ENCODE assay signal across 8 cellular contexts in genomic region chr1:145957443-145958319, GRCh38. TPM values are rescaled to one million over a fixed set of nuclear protein-coding genes. Genes with fewer than 3 reads are reported as not detected.
A peak's percentile ranks its signal among the peaks of the same experiment; 100 is the strongest.
DNase-seq lines count a peak whose midpoint lies in the region; ATAC-seq and TF ChIP-seq lines count a peak whose summit lies in the region.

Gene LIX1L (minus strand): TSS chr1:145958017. CDS start chr1:145957927, 90 bp downstream.

- TF ChIP-seq CTCF in uterus (IDR thresholded peaks at IDR 0.05), result no peak

- intact Hi-C loops in T-helper 2 cell treated with Interferon-gamma antibody and Interleukin-4, amounts not matched to agents 100 ng/mL and 5 ng/mL, for 36 hours (cut with micrococcal nuclease), result loop anchor here (1.0 to 2.0 kb wide), 7 partner anchors 22 to 98 kb away; partner anchors contain the start of genes ANKRD35, PEX11B, PIAS3 and RBM8A
- intact Hi-C loops in right cardiac atrium (cut with DNase I) (no loop called here), uterus (cut with DNase I; ENCODE audit: low total_unique reads) (no loop called here)

- no peaks in the 10 kb centered on the region for H3K9me3 ChIP-seq in right cardiac atrium (ENCODE audit: control insufficient read depth, low read length)
- H3K9me3 ChIP-seq in uterus, result no peaks in the 10 kb centered on the region

- peak within 1 kb of the TSS; percentile 86 for H3K4me3 ChIP-seq in right cardiac atrium (ENCODE audit: low read length)
- H3K4me3 ChIP-seq in uterus, result peak within 1 kb of the TSS; percentile 69 to 83

- ATAC-seq in GM18499 (IDR thresholded peaks at IDR 0.05; ENCODE audit: insufficient read depth, unreplicated experiment) (peak; percentile 66), HG02943 (IDR thresholded peaks at IDR 0.05; ENCODE audit: low read depth, unreplicated experiment) (peak; percentile 95), right cardiac atrium (peak; percentile 85 to 93)

- no peaks in the 10 kb centered on the region for H3K36me3 ChIP-seq in uterus

- WGBS in right cardiac atrium, result under 1% methylated on average over 60 of the region's 60 CpGs

- H3K27me3 ChIP-seq in right cardiac atrium (ENCODE audit: control insufficient read depth, insufficient read depth) (no peaks in the 10 kb centered on the region), uterus (no peaks in the 10 kb centered on the region)

- peak; percentile 98 for DNase-seq in NCI-H187 treated with DMSO at 0.1 percent for 48 hours (lab: John Stamatoyannopoulos, UW)
- DNase-seq in anterior cingulate cortex (lab: John Stamatoyannopoulos, UW), result peak; percentile 62 to 98 (median 96)
- DNase-seq in right cardiac atrium, result peak; percentile 97 to 98 (median 98)
- DNase-seq in pulmonary artery endothelial cell (ENCODE audit: low read depth, low spot score), result peak; percentile 90
- DNase-seq in uterus, result peak; percentile 96 to 97

- H3K4me1 ChIP-seq in right cardiac atrium (ENCODE audit: control insufficient read depth, insufficient read depth, low read length) (peaks cover 4% of the 10 kb centered on the region), uterus (no peaks in the 10 kb centered on the region)

- TF ChIP-seq POLR2A in uterus (IDR thresholded peaks at IDR 0.05), result peak; percentile 89 to 98

- peak within 1 kb of the TSS; percentile 99 for H3K27ac ChIP-seq in right cardiac atrium (ENCODE audit: low read length)
- peak within 1 kb of the TSS; percentile 97 for H3K27ac ChIP-seq in uterus

RNA-seq across cellular contexts. Expression of gene LIX1L, which starts in this region (rescaled TPM):
- 39.3 and 41.5 TPM in 2 replicates for total RNA-seq in T-helper 2 cell treated with Interferon-gamma antibody and Interleukin-4, amounts not matched to agents 100 ng/mL and 5 ng/mL, for 36 hours
- total RNA-seq in right cardiac atrium, result 10 to 100 TPM; 25.4 to 39.2 (median 28.4) TPM
- polyA plus RNA-seq in right cardiac atrium, result 11.9 TPM
- 22.9 and 28.6 TPM in 2 replicates for total RNA-seq in pulmonary artery endothelial cell
- 10 to 100 TPM; 12.3 to 69.0 (median 32.2) TPM for total RNA-seq in uterus

Comparison
In these comparisons a context has a peak if more than half of its experiments do, and no peak if none do; other contexts are left out.
1. Peak in every context shown above with its lines: DNase-seq, ATAC-seq, H3K4me3 ChIP-seq and H3K27ac ChIP-seq.